In genomic region chr1:196255762-196256161, GRCh38 we compare ENCODE assay signal across 7 cellular contexts.
"Had no signal": no experiment of that assay in that cellular context is flagged by ENCODE, and none has a peak within 500 bp of the region (broad histone marks: within the 10 kb centered on the region; RNA-seq: fewer than 3 reads in every experiment).

No MANE protein-coding gene starts in this region.

- H2AFZ ChIP-seq: GM23338 had no signal

- ATAC-seq: GM23338, HepG2 had no signal

- H3K27ac ChIP-seq: HL-60, KMS-11 had no signal

- DNase-seq: H9, HCEC 1CT, KBM-7 had no signal

- H3K9ac ChIP-seq: KMS-11 had no signal

- H3K4me2 ChIP-seq: GM23338, KMS-11 had no signal

- H3K4me3 ChIP-seq: GM23338 had no signal
